ENCODE assay signal across 8 cellular contexts in genomic region chr1:156498447-156499193, GRCh38. TPM values are rescaled to one million over a fixed set of nuclear protein-coding genes. Genes with fewer than 3 reads are reported as not detected.
DNase-seq lines count a peak whose midpoint lies in the region; ATAC-seq, FAIRE-seq and TF ChIP-seq lines count a peak whose summit lies in the region.

No MANE protein-coding gene starts in this region.

- H3K23ac ChIP-seq in mesendoderm (ENCODE audit: low read length), result no peak overlapping the region

- peaks cover 27% of the 10 kb centered on the region for H3K79me1 ChIP-seq in mesendoderm (ENCODE audit: low read length)

- ATAC-seq in GM19397 (IDR thresholded peaks at IDR 0.05; ENCODE audit: unreplicated experiment) (no peak), HG03520 (IDR thresholded peaks at IDR 0.05; ENCODE audit: unreplicated experiment) (no peak)

- peaks cover 75% of the 10 kb centered on the region for H3K36me3 Mint-ChIP-seq in Calu3 (ENCODE audit: insufficient read depth, unreplicated experiment)

- TF ChIP-seq POLR2A in uterus (IDR thresholded peaks at IDR 0.05), result peak; percentile 39 to 51

- no peak for TF ChIP-seq CTCF in Calu3 (IDR thresholded peaks at IDR 0.05; ENCODE audit: unreplicated experiment)
- TF ChIP-seq CTCF in coronary artery (IDR thresholded peaks at IDR 0.05), result no peak
- no peak for TF ChIP-seq CTCF in uterus (IDR thresholded peaks at IDR 0.05)
- no peak for TF ChIP-seq CTCF in D721Med (IDR thresholded peaks at IDR 0.05; ENCODE audit: insufficient read depth, missing control alignments)

- no peak overlapping the region for H2BK120ac ChIP-seq in mesendoderm (ENCODE audit: low read depth, low read length)

- H3K4me3 ChIP-seq in coronary artery (peak overlapping the region; percentile 99), mesendoderm (ENCODE audit: low read length) (peak overlapping the region; percentile 55), uterus (peak overlapping the region; percentile 84 to 93)

- peak overlapping the region; percentile 62 for H3K9ac ChIP-seq in mesendoderm (ENCODE audit: low read length)

- CTCF ChIA-PET in Calu3 (lab: Charles Lee), result interaction anchor here (0.6 to 3.8 kb wide), 7 partner anchors 14 to 1839 kb away, joined by 3 to 36 read pairs (median 5); no protein-coding TSS in a partner anchor

- H4K8ac ChIP-seq in mesendoderm (ENCODE audit: low read depth, low read length), result no peak overlapping the region

- H4K5ac ChIP-seq in mesendoderm (ENCODE audit: low read length), result no peak overlapping the region

- H3K18ac ChIP-seq in mesendoderm (ENCODE audit: low read length), result no peak overlapping the region

- no peaks in the 10 kb centered on the region for H3K27me3 Mint-ChIP-seq in Calu3 (ENCODE audit: unreplicated experiment)

- no peak overlapping the region for H3K4ac ChIP-seq in mesendoderm (ENCODE audit: low read depth, low read length)

- intact Hi-C loops in Calu3 (cut with micrococcal nuclease; ENCODE audit: unreplicated experiment) (loop anchor here (2.0 kb wide), 1 partner anchor 28 kb away; no protein-coding TSS in a partner anchor), uterus (cut with DNase I; ENCODE audit: low total_unique reads) (no loop called here)

- no peaks in the 10 kb centered on the region for H3K9me3 Mint-ChIP-seq in Calu3 (ENCODE audit: low read depth, unreplicated experiment)

- H3K4me1 Mint-ChIP-seq in Calu3 (ENCODE audit: low read depth, unreplicated experiment), result peaks cover 52% of the 10 kb centered on the region

- WGBS in mesendoderm (ENCODE audit: extremely low coverage, insufficient coverage, low lambda C conversion rate), result no CpG with 5 or more reads among the region's 11 CpGs

- peak overlapping the region; percentile 95 for H3K4me2 ChIP-seq in mesendoderm (ENCODE audit: low read length)

- no peaks in the 10 kb centered on the region for H3K27me3 ChIP-seq in mesendoderm (ENCODE audit: insufficient read depth, low read length, poor library complexity)
- H3K27me3 ChIP-seq in uterus, result no peaks in the 10 kb centered on the region

- DNase-seq in Calu3 (peak; percentile 41), NCI-H526 treated with DMSO at 0.1 percent for 48 hours (lab: John Stamatoyannopoulos, UW) (peak; percentile 34), coronary artery (ENCODE audit: low spot score) (no peak), mesendoderm (peak; percentile 55), uterus (peak in 1 of 2 donors; percentile 60), D721Med (ENCODE audit: insufficient read length, low spot score) (no peak)

- no peak for FAIRE-seq in D721Med (lab: Jason Lieb, UNC)

- H3K27ac ChIP-seq in coronary artery, result peak overlapping the region; percentile 97 to 100
- no peak overlapping the region for H3K27ac ChIP-seq in mesendoderm (ENCODE audit: low read depth, low read length)
- H3K27ac ChIP-seq in uterus, result peak overlapping the region; percentile 100

- peak overlapping the region; percentile 72 for H2AK5ac ChIP-seq in mesendoderm (ENCODE audit: low read length)

- H2BK15ac ChIP-seq in mesendoderm (replicated peaks; ENCODE audit: low read depth), result no peak overlapping the region

- peak overlapping the region; percentile 77 for H3K56ac ChIP-seq in mesendoderm (ENCODE audit: low read length)

- H3K9me3 ChIP-seq in uterus, result no peaks in the 10 kb centered on the region

- peak overlapping the region; percentile 29 for H3K27ac Mint-ChIP-seq in Calu3 (ENCODE audit: unreplicated experiment)

- peaks cover 20% of the 10 kb centered on the region for H3K4me1 ChIP-seq in mesendoderm (ENCODE audit: control insufficient read depth, low read depth, low read length)
- H3K4me1 ChIP-seq in uterus, result peaks cover 13 to 23% of the 10 kb centered on the region in 2 donors

- H2BK5ac ChIP-seq in mesendoderm (ENCODE audit: low read length), result no peak overlapping the region

- H3K36me3 ChIP-seq in mesendoderm (ENCODE audit: control insufficient read depth, insufficient read depth, low read length), result no peaks in the 10 kb centered on the region
- no peaks in the 10 kb centered on the region for H3K36me3 ChIP-seq in uterus

- no TSS peak for BruUV-seq in Calu3 (replicated peaks; lab: Mats Ljungman, UMichigan)

- H3K79me2 ChIP-seq in mesendoderm (ENCODE audit: control insufficient read depth, insufficient read depth, low read length), result peaks cover 38% of the 10 kb centered on the region

- H3K4me3 Mint-ChIP-seq in Calu3 (ENCODE audit: low read depth, unreplicated experiment), result peak overlapping the region; percentile 88

RNA-seq across cellular contexts. Expression of gene MEF2D, which starts 2.0 kb away (rescaled TPM):
- total RNA-seq in Calu3 (2022) (48.4 and 54.1 TPM in 2 replicates), uterus (100 to 1,000 TPM in 1 of 4 donors, 10 to 100 TPM in 2, 1 to 10 TPM in 1; 8.4 to 101 (median 35.1) TPM)
- 11.7 TPM for polyA plus RNA-seq in mesendoderm (2013, experiment 1 of 2)
- 11.4 TPM for polyA plus RNA-seq in mesendoderm (2013, experiment 2 of 2)

Comparison
In these comparisons a context has a peak if more than half of its experiments do, and no peak if none do; other contexts are left out.
1. DNase-seq: peak in Calu3 (single experiment), NCI-H526 treated with DMSO at 0.1 percent for 48 hours (single experiment) and mesendoderm (single experiment); none in coronary artery (single experiment) and D721Med (single experiment).
2. Peak in every context shown above with its lines, with median percentiles within 50 percentile points of each other: H3K4me3 ChIP-seq.